ENCODE assay signal across 1 cellular context in the genomic region with DNA sequence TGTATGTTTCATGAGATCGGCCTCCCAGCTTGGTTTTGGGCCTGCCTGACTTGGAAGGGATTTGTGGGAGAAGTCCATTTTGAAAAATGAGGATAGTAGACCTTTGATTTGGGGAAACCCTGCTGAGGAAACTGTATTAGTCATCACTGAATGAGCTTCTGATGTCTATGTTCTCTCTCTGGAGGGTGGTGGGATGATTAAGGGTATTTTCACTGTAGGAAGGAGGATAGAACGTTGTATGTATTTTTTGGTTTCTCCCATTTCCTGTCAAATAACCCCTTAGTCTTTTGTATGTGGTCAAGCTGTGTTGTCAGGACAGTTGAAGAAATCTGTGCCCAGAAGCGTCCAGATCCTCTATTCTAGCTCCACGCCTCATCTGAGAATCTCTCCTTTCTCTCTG.
TF ChIP-seq lines count a peak whose summit lies in the region.

No MANE protein-coding gene starts in this region.

TF ChIP-seq in SK-N-SH, 30 proteins besides CTCF, POLR2A, EP300 and RAD21 (continued from another document):
- TF ChIP-seq, protein P1, sequence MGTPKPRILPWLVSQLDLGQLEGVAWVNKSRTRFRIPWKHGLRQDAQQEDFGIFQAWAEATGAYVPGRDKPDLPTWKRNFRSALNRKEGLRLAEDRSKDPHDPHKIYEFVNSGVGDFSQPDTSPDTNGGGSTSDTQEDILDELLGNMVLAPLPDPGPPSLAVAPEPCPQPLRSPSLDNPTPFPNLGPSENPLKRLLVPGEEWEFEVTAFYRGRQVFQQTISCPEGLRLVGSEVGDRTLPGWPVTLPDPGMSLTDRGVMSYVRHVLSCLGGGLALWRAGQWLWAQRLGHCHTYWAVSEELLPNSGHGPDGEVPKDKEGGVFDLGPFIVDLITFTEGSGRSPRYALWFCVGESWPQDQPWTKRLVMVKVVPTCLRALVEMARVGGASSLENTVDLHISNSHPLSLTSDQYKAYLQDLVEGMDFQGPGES (IDR thresholded peaks at IDR 0.05; ENCODE audit: low read depth, low read length): no peak
- TF ChIP-seq JUND (IDR thresholded peaks at IDR 0.05) (no peak), GABPA (IDR thresholded peaks at IDR 0.05; ENCODE audit: low read depth) (no peak)
